Comparison of ENCODE assay signal across 14 cellular contexts in the genomic region with DNA sequence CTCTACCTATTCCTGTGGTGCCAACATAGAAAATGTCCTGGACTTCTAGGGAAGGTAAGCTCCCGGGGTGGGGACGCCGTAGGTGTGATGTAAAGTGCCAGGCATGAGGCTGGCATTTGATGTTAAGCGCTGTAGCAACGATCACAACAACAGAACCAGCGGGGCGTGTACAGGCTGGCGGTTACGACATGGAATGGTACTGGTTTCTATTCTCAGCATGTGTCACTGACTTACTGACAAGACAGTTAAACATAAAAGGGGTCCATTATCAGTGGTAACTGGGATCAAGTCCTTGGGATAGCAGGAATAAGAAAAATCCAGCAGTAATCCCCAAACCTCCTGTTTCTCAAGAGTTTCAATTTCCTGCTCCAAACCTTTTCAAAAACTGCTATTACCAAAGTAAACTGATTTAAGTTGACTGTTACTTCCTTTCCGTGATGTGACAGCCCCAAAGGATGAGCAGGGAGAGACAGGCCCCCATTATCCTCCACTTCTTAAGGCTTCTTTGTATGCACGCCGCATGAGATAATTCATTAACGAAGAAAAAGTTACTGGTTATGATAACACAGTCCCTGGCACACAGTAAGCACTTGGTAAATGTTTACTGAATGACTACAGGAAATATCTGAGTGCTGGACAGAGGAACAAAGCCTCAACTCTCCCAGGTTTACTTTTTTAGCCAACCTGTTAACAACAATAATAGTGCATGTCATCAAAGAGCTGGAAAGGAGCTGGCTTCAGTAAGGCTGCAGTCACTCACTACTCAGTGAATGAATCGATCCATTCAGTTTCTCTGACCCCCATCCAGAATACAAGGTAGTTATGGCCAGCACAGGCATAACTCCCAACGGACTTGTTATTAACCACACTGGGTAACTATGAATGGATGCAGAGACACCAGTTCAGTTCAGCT. TPM values are rescaled to one million over a fixed set of nuclear protein-coding genes. Genes with fewer than 3 reads are reported as not detected.
DNase-seq lines count a peak whose midpoint lies in the region; ATAC-seq and TF ChIP-seq lines count a peak whose summit lies in the region.
"Had no signal": no experiment of that assay in that cellular context is flagged by ENCODE, and none has a peak within 500 bp of the region (broad histone marks: within the 10 kb centered on the region; RNA-seq: fewer than 3 reads in every experiment).

No MANE protein-coding gene starts in this region.

- peaks cover 0 to 49% (median 0%) of the 10 kb centered on the region in 4 donors for H3K4me1 ChIP-seq in Peyer's patch

- H3K36me3 ChIP-seq in Peyer's patch = no peaks in the 10 kb centered on the region

- peak overlapping the region in 1 of 4 donors; percentile 17 for H3K4me3 ChIP-seq in Peyer's patch
- H3K4me3 ChIP-seq: GM23338 had no signal

- TF ChIP-seq CTCF in Peyer's patch (IDR thresholded peaks at IDR 0.05) (no peak), nephron progenitor cell (IDR thresholded peaks at IDR 0.05) (no peak)

- intact Hi-C loops in Right ventricle myocardium superior (cut with DNase I) = no loop called here

- DNase-seq in DMS153 (lab: John Stamatoyannopoulos, UW) (peak; percentile 65), Peyer's patch (peak in 2 of 3 donors; percentile 77 to 84), Right ventricle myocardium superior (peak; percentile 74), nephron progenitor cell (no peak), Kasumi-1 (lab: John Stamatoyannopoulos, UW) (no peak), SIG-M5 (lab: John Stamatoyannopoulos, UW) (no peak), D341Med (ENCODE audit: low spot score) (no peak), NCI-H1048 (lab: John Stamatoyannopoulos, UW) (no peak)
- DNase-seq: cortex of kidney; NCI-H1417 treated with DMSO at 0.1 percent for 48 hours; stimulated activated CD4-positive, alpha-beta T cell treated with anti-CD3 and anti-CD28 coated beads, Interleukin-12 subunit alpha, Interleukin-12 subunit beta, amount 100 ng/mL, for 4 hours; substantia nigra; T-helper 2 cell had no signal

- H3K27ac Mint-ChIP-seq in nephron progenitor cell = peak overlapping the region; percentile 64
- H3K27ac Mint-ChIP-seq: GM23338 had no signal

- H3K4me1 Mint-ChIP-seq in nephron progenitor cell = peaks cover 23% of the 10 kb centered on the region
- H3K4me1 Mint-ChIP-seq: GM23338 had no signal

- H3K4me3 Mint-ChIP-seq in nephron progenitor cell = no peak overlapping the region
- H3K4me3 Mint-ChIP-seq: GM23338 had no signal

- no peaks in the 10 kb centered on the region for H3K36me3 Mint-ChIP-seq in nephron progenitor cell (ENCODE audit: low read depth)

- no peaks in the 10 kb centered on the region for H3K9me3 Mint-ChIP-seq in nephron progenitor cell
- H3K9me3 Mint-ChIP-seq: GM23338 had no signal

- H3K27me3 Mint-ChIP-seq in nephron progenitor cell (ENCODE audit: low read depth, poor library complexity) = no peaks in the 10 kb centered on the region

- peak overlapping the region in 3 of 4 donors; percentile 22 to 83 (median 67) for H3K27ac ChIP-seq in Peyer's patch

- H3K27me3 ChIP-seq in Peyer's patch = no peaks in the 10 kb centered on the region

- peak; percentile 84 for ATAC-seq in Right ventricle myocardium superior (ENCODE audit: poor library complexity)
- ATAC-seq: GM23338 had no signal

- H3K9me3 ChIP-seq in Peyer's patch = no peaks in the 10 kb centered on the region

- no peak for TF ChIP-seq POLR2A in Peyer's patch (IDR thresholded peaks at IDR 0.05)

RNA-seq across cellular contexts. Expression of a gene that starts 58.6 kb away (rescaled TPM):
- total RNA-seq in Peyer's patch = 10 to 100 TPM; 16.3 to 90.0 (median 54.7) TPM
- 37.9 TPM for total RNA-seq in Right ventricle myocardium superior

Comparison
In these comparisons a context has a peak if more than half of its experiments do, and no peak if none do; other contexts are left out.
1. DNase-seq: peak in DMS153 (single experiment), Peyer's patch (2 of 3) and Right ventricle myocardium superior (single experiment); none in nephron progenitor cell (single experiment), Kasumi-1 (0 of 2), SIG-M5 (single experiment), D341Med (single experiment) and NCI-H1048 (single experiment).